In the genomic region with DNA sequence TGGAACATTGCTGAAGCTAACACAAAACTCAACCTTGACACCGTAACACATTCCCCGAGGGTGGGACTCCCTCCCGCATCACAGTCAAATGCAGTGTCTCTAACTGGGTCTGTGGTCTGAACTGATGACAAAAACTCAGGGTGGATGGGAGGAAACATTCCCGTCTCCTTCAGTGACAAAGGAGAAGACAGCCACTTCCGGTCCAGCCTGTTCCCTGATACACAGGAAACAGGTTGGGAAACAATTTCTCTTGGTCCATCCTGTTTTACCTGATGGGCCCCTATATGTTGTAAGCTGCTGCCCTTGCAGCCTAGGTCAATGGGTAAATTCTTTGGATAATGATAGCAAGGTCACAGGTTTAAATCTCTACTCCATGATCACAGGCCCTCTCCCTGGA, we compare ENCODE assay signal across 1 cellular context.
TF ChIP-seq lines count a peak whose summit lies in the region.

No MANE protein-coding gene starts in this region.

TF ChIP-seq in GM23338, 12 proteins besides CTCF, POLR2A, EP300 and RAD21 (continued from another document):
- no peak for TF ChIP-seq ETS1 (IDR thresholded peaks at IDR 0.05)
- TF ChIP-seq CREB1 (CRISPR knock-in tag; IDR thresholded peaks at IDR 0.05; ENCODE audit: low read depth): no peak
- TF ChIP-seq EZH2 (IDR thresholded peaks at IDR 0.05; ENCODE audit: low read depth, unreplicated experiment): no peak
- TF ChIP-seq STAT1 (IDR thresholded peaks at IDR 0.05; ENCODE audit: unreplicated experiment): no peak
- TF ChIP-seq POLR2AphosphoS5 (IDR thresholded peaks at IDR 0.05; ENCODE audit: low read depth): no peak
- TF ChIP-seq NANOG (IDR thresholded peaks at IDR 0.05; ENCODE audit: borderline replicate concordance): no peak
- TF ChIP-seq, protein P1, sequence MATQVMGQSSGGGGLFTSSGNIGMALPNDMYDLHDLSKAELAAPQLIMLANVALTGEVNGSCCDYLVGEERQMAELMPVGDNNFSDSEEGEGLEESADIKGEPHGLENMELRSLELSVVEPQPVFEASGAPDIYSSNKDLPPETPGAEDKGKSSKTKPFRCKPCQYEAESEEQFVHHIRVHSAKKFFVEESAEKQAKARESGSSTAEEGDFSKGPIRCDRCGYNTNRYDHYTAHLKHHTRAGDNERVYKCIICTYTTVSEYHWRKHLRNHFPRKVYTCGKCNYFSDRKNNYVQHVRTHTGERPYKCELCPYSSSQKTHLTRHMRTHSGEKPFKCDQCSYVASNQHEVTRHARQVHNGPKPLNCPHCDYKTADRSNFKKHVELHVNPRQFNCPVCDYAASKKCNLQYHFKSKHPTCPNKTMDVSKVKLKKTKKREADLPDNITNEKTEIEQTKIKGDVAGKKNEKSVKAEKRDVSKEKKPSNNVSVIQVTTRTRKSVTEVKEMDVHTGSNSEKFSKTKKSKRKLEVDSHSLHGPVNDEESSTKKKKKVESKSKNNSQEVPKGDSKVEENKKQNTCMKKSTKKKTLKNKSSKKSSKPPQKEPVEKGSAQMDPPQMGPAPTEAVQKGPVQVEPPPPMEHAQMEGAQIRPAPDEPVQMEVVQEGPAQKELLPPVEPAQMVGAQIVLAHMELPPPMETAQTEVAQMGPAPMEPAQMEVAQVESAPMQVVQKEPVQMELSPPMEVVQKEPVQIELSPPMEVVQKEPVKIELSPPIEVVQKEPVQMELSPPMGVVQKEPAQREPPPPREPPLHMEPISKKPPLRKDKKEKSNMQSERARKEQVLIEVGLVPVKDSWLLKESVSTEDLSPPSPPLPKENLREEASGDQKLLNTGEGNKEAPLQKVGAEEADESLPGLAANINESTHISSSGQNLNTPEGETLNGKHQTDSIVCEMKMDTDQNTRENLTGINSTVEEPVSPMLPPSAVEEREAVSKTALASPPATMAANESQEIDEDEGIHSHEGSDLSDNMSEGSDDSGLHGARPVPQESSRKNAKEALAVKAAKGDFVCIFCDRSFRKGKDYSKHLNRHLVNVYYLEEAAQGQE (IDR thresholded peaks at IDR 0.05; ENCODE audit: unreplicated experiment): no peak
- no peak for TF ChIP-seq EZH2phosphoT487 (IDR thresholded peaks at IDR 0.05; ENCODE audit: unreplicated experiment)
- TF ChIP-seq JUNB (IDR thresholded peaks at IDR 0.05; ENCODE audit: unreplicated experiment): no peak
